Comparison of ENCODE assay signal across 17 cellular contexts in genomic region chr2:3460161-3460560, GRCh38. TPM values are rescaled to one million over a fixed set of nuclear protein-coding genes. Genes with fewer than 3 reads are reported as not detected.
DNase-seq lines count a peak whose midpoint lies in the region; ATAC-seq and TF ChIP-seq lines count a peak whose summit lies in the region.
"Had no signal": no experiment of that assay in that cellular context is flagged by ENCODE, and none has a peak within 500 bp of the region (broad histone marks: within the 10 kb centered on the region; RNA-seq: fewer than 3 reads in every experiment).

No MANE protein-coding gene starts in this region.

- H3K4me1 ChIP-seq in BLaER1 (peaks cover 91% of the 10 kb centered on the region), right atrium auricular region (peaks cover 0 to 48% of the 10 kb centered on the region in 2 donors)

- H3K4me3 Mint-ChIP-seq in brain: no peak overlapping the region
- H3K4me3 Mint-ChIP-seq: activated CD8-positive, alpha-beta T cell treated with anti-CD3 and anti-CD28 coated beads, Interleukin-2, amount 10 ng/mL, durations not matched to agents 7 days and 5 days; CD4-positive, alpha-beta memory T cell; stimulated activated naive CD8-positive, alpha-beta T cell treated with anti-CD3 and anti-CD28 coated beads, Interleukin-15, amount 100 ng/mL, for 72 hours; WTC11 had no signal

- H3K4me1 Mint-ChIP-seq in brain: peaks cover 42% of the 10 kb centered on the region

- H3K27me3 ChIP-seq in BLaER1: peaks cover 48% of the 10 kb centered on the region; the same call in 1 of the 2 replicates
- no peaks in the 10 kb centered on the region for H3K27me3 ChIP-seq in right atrium auricular region
- H3K27me3 ChIP-seq: vagina had no signal

- peaks cover 33% of the 10 kb centered on the region for H4K20me1 ChIP-seq in BLaER1

- H3K36me3 ChIP-seq in BLaER1: peaks cover 34% of the 10 kb centered on the region
- peaks cover 33% of the 10 kb centered on the region for H3K36me3 ChIP-seq in right atrium auricular region

- peaks cover 28% of the 10 kb centered on the region for H3K36me3 Mint-ChIP-seq in brain

- H3K9me3 ChIP-seq in BLaER1 (no peaks in the 10 kb centered on the region), right atrium auricular region (no peaks in the 10 kb centered on the region)
- H3K9me3 ChIP-seq: vagina had no signal

- ATAC-seq in HG02678 (IDR thresholded peaks at IDR 0.05; ENCODE audit: unreplicated experiment): no peak
- ATAC-seq: activated CD8-positive, alpha-beta T cell treated with anti-CD3 and anti-CD28 coated beads, Interleukin-2, amount 10 ng/mL, durations not matched to agents 7 days and 5 days had no signal

- no peak overlapping the region for H3K9ac ChIP-seq in BLaER1

- TF ChIP-seq CTCF in brain (conservative IDR thresholded peaks at IDR 0.05) (no peak), right atrium auricular region (IDR thresholded peaks at IDR 0.05) (no peak)

- peaks cover 0 to 3% (median 0%) of the 10 kb centered on the region in 5 experiments for H3K9me3 Mint-ChIP-seq in brain
- H3K9me3 Mint-ChIP-seq: CD4-positive, alpha-beta memory T cell; stimulated activated naive CD8-positive, alpha-beta T cell treated with anti-CD3 and anti-CD28 coated beads, Interleukin-15, amount 100 ng/mL, for 72 hours; WTC11 had no signal

- H3K27ac Mint-ChIP-seq in brain: peak overlapping the region; percentile 51 to 94 (median 85)
- H3K27ac Mint-ChIP-seq: activated CD8-positive, alpha-beta T cell treated with anti-CD3 and anti-CD28 coated beads, Interleukin-2, amount 10 ng/mL, durations not matched to agents 7 days and 5 days; WTC11 had no signal

- no peak overlapping the region for H3K27ac ChIP-seq in BLaER1
- peak overlapping the region; percentile 73 to 90 for H3K27ac ChIP-seq in right atrium auricular region
- H3K27ac ChIP-seq: PC-9, vagina had no signal

- peak overlapping the region; percentile 95 for H3K4me2 ChIP-seq in BLaER1
- H3K4me2 ChIP-seq: PC-9 had no signal

- H3K27me3 Mint-ChIP-seq in brain: peaks cover 4% of the 10 kb centered on the region
- H3K27me3 Mint-ChIP-seq: CD4-positive, alpha-beta memory T cell; stimulated activated naive CD8-positive, alpha-beta T cell treated with anti-CD3 and anti-CD28 coated beads, Interleukin-15, amount 100 ng/mL, for 72 hours had no signal

- DNase-seq in right atrium auricular region (ENCODE audit: low spot score) (no peak), retina (peak; percentile 69), DMS 273 treated with DMSO at 0.1 percent for 48 hours (lab: John Stamatoyannopoulos, UW) (no peak), NOMO-1 treated with DMSO at 0.1 percent for 48 hours (lab: John Stamatoyannopoulos, UW; ENCODE audit: unreplicated experiment) (no peak)
- no peak for DNase-seq in activated naive CD4-positive, alpha-beta T cell treated with anti-CD3 and anti-CD28 coated beads, Interleukin-2, amount 50 U/mL, for 16 hours
- DNase-seq: activated CD8-positive, alpha-beta T cell treated with anti-CD3 and anti-CD28 coated beads, Interleukin-2, amount 10 ng/mL, durations not matched to agents 7 days and 5 days; CD4-positive, alpha-beta memory T cell; DMS79; NCI-H748 treated with DMSO at 0.1 percent for 48 hours; PC-9; stimulated activated CD4-positive, alpha-beta T cell treated with anti-CD3 and anti-CD28 coated beads, Interleukin-2, amount 100 ng/mL, for 48 hours; stimulated activated naive CD8-positive, alpha-beta T cell treated with anti-CD3 and anti-CD28 coated beads, Interleukin-15, amount 100 ng/mL, for 72 hours had no signal

- H3K4me3 ChIP-seq in BLaER1 (no peak overlapping the region), right atrium auricular region (no peak overlapping the region)
- H3K4me3 ChIP-seq: PC-9, vagina had no signal

RNA-seq across cellular contexts. Expression of gene ADI1, which starts 59.2 kb away (rescaled TPM):
- polyA plus RNA-seq in brain (ENCODE audit: insufficient read depth, low read depth, low replicate concordance): 50.4 TPM
- 100 to 1,000 TPM; 130 to 184 TPM for total RNA-seq in right atrium auricular region
